In the genomic region with DNA sequence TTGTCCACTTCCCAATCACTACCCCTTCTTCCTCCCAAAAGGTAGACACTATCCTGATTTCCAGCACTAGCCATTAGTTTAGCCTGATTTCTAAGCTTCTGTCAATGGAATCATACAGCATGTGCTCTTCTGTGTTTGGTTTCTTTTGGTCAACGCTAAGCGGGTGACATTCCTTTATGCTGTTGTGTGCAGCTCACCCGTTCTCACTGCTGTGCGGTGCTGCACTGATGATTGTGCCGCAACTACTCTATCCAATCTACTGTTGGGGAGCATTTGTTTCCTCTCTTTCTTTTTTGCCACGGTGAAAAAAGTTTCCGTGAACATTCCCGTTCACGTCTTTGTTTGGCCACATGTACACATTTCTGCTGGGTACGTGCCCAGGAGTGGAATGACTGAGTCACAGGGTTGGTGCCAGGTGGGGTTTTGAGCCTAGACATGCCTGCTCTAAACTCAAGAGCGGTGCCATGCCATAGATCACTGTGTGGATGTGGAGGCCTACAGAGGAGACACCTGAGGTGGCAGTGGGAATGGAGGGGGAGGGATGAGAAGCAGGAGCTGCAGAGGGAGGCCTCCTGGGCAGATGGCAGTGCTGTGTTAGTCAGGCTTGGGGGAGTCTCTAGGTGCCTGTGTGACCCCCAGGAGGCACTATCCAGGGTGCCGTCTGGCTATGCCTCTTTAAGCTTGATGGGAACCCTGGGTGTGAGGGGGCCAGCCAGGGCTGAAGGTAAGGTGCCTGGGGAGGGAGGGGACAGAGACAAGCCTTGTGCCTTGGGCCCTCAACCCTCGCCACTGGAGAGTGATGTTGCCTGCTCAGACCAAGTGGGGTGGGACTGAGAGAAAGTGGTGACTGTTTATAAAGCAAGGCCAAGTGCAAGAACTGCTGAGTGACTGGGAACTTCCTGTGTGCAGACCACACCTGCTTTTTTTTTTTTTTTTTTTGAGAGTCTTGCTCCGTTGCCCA, we compare ENCODE assay signal across 10 cellular contexts. TPM values are rescaled to one million over a fixed set of nuclear protein-coding genes. Genes with fewer than 3 reads are reported as not detected.
DNase-seq lines count a peak whose midpoint lies in the region; ATAC-seq, FAIRE-seq and TF ChIP-seq lines count a peak whose summit lies in the region.
"Had no signal": no experiment of that assay in that cellular context is flagged by ENCODE, and none has a peak within 500 bp of the region (broad histone marks: within the 10 kb centered on the region; RNA-seq: fewer than 3 reads in every experiment).

No MANE protein-coding gene starts in this region.

- CTCF ChIA-PET in activated CD8-positive, alpha-beta memory T cell treated with anti-CD3 and anti-CD28 coated beads, Interleukin-2, amount 10 ng/mL, durations not matched to agents 7 days and 5 days (lab: Charles Lee) = interaction anchor here (1.5 kb wide), 1 partner anchor 100 kb away, joined by 4 read pairs; no protein-coding TSS in a partner anchor
- CTCF ChIA-PET in GM12878 (lab: Yijun Ruan, JAX) = interaction anchor here (0.6 kb wide), 1 partner anchor 80 kb away, joined by 3 read pairs; no protein-coding TSS in a partner anchor

- FAIRE-seq in GM12878 (lab: Jason Lieb, UNC) = no peak

- no peaks in the 10 kb centered on the region for H3K27me3 ChIP-seq in GM12878 (replicated peaks in 1 of 2; ENCODE audit: control insufficient read depth in 2 of 2, insufficient read depth in 2 of 2, low read length in 1 of 2)
- H3K27me3 ChIP-seq in smooth muscle cell (ENCODE audit: low read depth) = no peaks in the 10 kb centered on the region

- no TSS peak for BruUV-seq in GM12878 (replicated peaks; lab: Mats Ljungman, UMichigan)

- H3K36me3 ChIP-seq in GM12878 (ENCODE audit: control insufficient read depth in 2 of 2, insufficient read depth in 2 of 2, low read length in 1 of 2) (no peaks in the 10 kb centered on the region), smooth muscle cell (ENCODE audit: low read depth) (no peaks in the 10 kb centered on the region)

- TF ChIP-seq RAD21 in GM12878 (IDR thresholded peaks at IDR 0.05; ENCODE audit: insufficient read depth, low read depth, low read length) = no peak

- H3K27ac ChIP-seq in GM12878 (ENCODE audit: control insufficient read depth, insufficient read depth) (no peak overlapping the region), smooth muscle cell (ENCODE audit: low read depth) (peak overlapping the region; percentile 37)
- H3K27ac ChIP-seq: parathyroid adenoma had no signal

- H3K4me3 ChIP-seq in GM12878 (no peak overlapping the region), smooth muscle cell (no peak overlapping the region)

- H3K4me2 ChIP-seq in GM12878 (ENCODE audit: control insufficient read depth, insufficient read depth) = 0 out of 2 replicates have a peak overlapping the region, but pooled peaks have one; percentile 41
- H3K4me2 ChIP-seq in smooth muscle cell = peak overlapping the region; percentile 28

- peaks cover 32% of the 10 kb centered on the region for H3K27me3 Mint-ChIP-seq in activated CD8-positive, alpha-beta memory T cell treated with anti-CD3 and anti-CD28 coated beads, Interleukin-2, amount 10 ng/mL, durations not matched to agents 7 days and 5 days

- H3K4me1 Mint-ChIP-seq in activated CD8-positive, alpha-beta memory T cell treated with anti-CD3 and anti-CD28 coated beads, Interleukin-2, amount 10 ng/mL, durations not matched to agents 7 days and 5 days = peaks cover 8% of the 10 kb centered on the region

- intact Hi-C loops in GM12878 (cut with micrococcal nuclease; ENCODE audit: unreplicated experiment) = no loop called here

- 79% methylated on average over 13 of the region's 14 CpGs for WGBS in GM12878 (ENCODE audit: insufficient coverage, insufficient replicate concordance, low lambda C conversion rate, missing lambda C conversion rate)
- 90% methylated on average over 14 of the region's 14 CpGs for WGBS in smooth muscle cell (ENCODE audit: low lambda C conversion rate)

- peaks cover 8% of the 10 kb centered on the region for H3F3A ChIP-seq in smooth muscle cell (ENCODE audit: low read depth)

- no peaks in the 10 kb centered on the region for H3K36me3 Mint-ChIP-seq in activated CD8-positive, alpha-beta memory T cell treated with anti-CD3 and anti-CD28 coated beads, Interleukin-2, amount 10 ng/mL, durations not matched to agents 7 days and 5 days

- DNase-seq in activated CD8-positive, alpha-beta memory T cell treated with anti-CD3 and anti-CD28 coated beads, Interleukin-2, amount 10 ng/mL, durations not matched to agents 7 days and 5 days = no peak
- DNase-seq in activated CD8-positive, alpha-beta memory T cell treated with anti-CD3 and anti-CD28 coated beads for 24 hours = no peak
- DNase-seq in GM12878 (ENCODE audit: low read depth, low spot score) (no peak), smooth muscle cell (lab: John Stamatoyannopoulos, UW; ENCODE audit: unreplicated experiment) (no peak), RKO (ENCODE audit: low spot score) (no peak), NCI-H1105 treated with DMSO at 0.1 percent for 48 hours (lab: John Stamatoyannopoulos, UW) (no peak)
- DNase-seq: NCI-H2107 had no signal

- no peak overlapping the region for H3K9ac ChIP-seq in GM12878 (ENCODE audit: control insufficient read depth, insufficient read depth, low read length)
- peak overlapping the region; percentile 3 for H3K9ac ChIP-seq in smooth muscle cell (ENCODE audit: low read depth)
- H3K9ac ChIP-seq: parathyroid adenoma had no signal

- H2AFZ ChIP-seq in GM12878 (ENCODE audit: control insufficient read depth, low read depth, low read length) (peak overlapping the region; percentile 48), smooth muscle cell (ENCODE audit: low read depth) (no peak overlapping the region)
- H2AFZ ChIP-seq: parathyroid adenoma had no signal

- H3K4me1 ChIP-seq in GM12878 (ENCODE audit: control insufficient read depth, insufficient read depth, low read length) (peaks cover 19% of the 10 kb centered on the region), smooth muscle cell (ENCODE audit: low read depth) (peaks cover 25% of the 10 kb centered on the region)
- H3K4me1 ChIP-seq: parathyroid adenoma had no signal

- H3K27ac Mint-ChIP-seq in activated CD8-positive, alpha-beta memory T cell treated with anti-CD3 and anti-CD28 coated beads, Interleukin-2, amount 10 ng/mL, durations not matched to agents 7 days and 5 days = peak overlapping the region; percentile 12

- POLR2A ChIA-PET in GM12878 (lab: Charles Lee) = interaction anchor here (0.9 to 1.4 kb wide), 2 partner anchors 10 to 75 kb away, joined by 3 read pairs; no protein-coding TSS in a partner anchor

- H4K20me1 ChIP-seq in GM12878 (ENCODE audit: control insufficient read depth, insufficient read depth) (no peaks in the 10 kb centered on the region), smooth muscle cell (ENCODE audit: low read depth) (no peaks in the 10 kb centered on the region)

- peak; percentile 74 for ATAC-seq in activated CD8-positive, alpha-beta memory T cell treated with anti-CD3 and anti-CD28 coated beads, Interleukin-2, amount 10 ng/mL, durations not matched to agents 7 days and 5 days
- ATAC-seq in HG03378 (IDR thresholded peaks at IDR 0.05; ENCODE audit: unreplicated experiment) (peak; percentile 73), GM12878 (peak; percentile 78), GM21825 (IDR thresholded peaks at IDR 0.05; ENCODE audit: unreplicated experiment) (no peak)

- RAD21 ChIA-PET in GM12878 (lab: Charles Lee; ENCODE audit: unreplicated experiment) = no interaction called here

- no peak overlapping the region for H3K4me3 Mint-ChIP-seq in activated CD8-positive, alpha-beta memory T cell treated with anti-CD3 and anti-CD28 coated beads, Interleukin-2, amount 10 ng/mL, durations not matched to agents 7 days and 5 days

- H3K9me3 ChIP-seq in GM12878 (replicated peaks; ENCODE audit: control insufficient read depth, insufficient read depth, low read length) = no peaks in the 10 kb centered on the region; the same call in 2 of the 3 replicates
- no peaks in the 10 kb centered on the region for H3K9me3 ChIP-seq in smooth muscle cell (replicated peaks; ENCODE audit: low read depth)

- TF ChIP-seq CTCF in GM12878 (IDR thresholded peaks at IDR 0.05 in 2 of 3, conservative IDR thresholded peaks at IDR 0.05 in 1 of 3; ENCODE audit: control insufficient read depth in 2 of 3, extremely low read depth in 1 of 3, insufficient read depth in 1 of 3, low read depth in 3 of 3, low read length in 3 of 3) = no peak
- TF ChIP-seq CTCF in smooth muscle cell (IDR thresholded peaks at IDR 0.05; ENCODE audit: borderline replicate concordance, insufficient read depth, poor library complexity, severe bottlenecking) = no peak

- SMC1A ChIA-PET in GM12878 (lab: Charles Lee; ENCODE audit: uncharacterized antibody, unreplicated experiment) = interaction anchor here (1.4 to 2.1 kb wide), 3 partner anchors 8 to 46 kb away, joined by 3 to 10 read pairs (median 4); no protein-coding TSS in a partner anchor

- no peak for TF ChIP-seq EP300 in GM12878 (IDR thresholded peaks at IDR 0.05; ENCODE audit: borderline replicate concordance in 1 of 2, control insufficient read depth in 1 of 2, low read depth in 2 of 2, low read length in 2 of 2)

- no peaks in the 10 kb centered on the region for H3K79me2 ChIP-seq in GM12878 (ENCODE audit: control insufficient read depth, insufficient read depth, low read length)
- H3K79me2 ChIP-seq in smooth muscle cell (ENCODE audit: low read depth) = no peaks in the 10 kb centered on the region
- H3K79me2 ChIP-seq: parathyroid adenoma had no signal

- in situ Hi-C loops in GM12878 (cut with MboI) = no loop called here

- H3K9me3 Mint-ChIP-seq in activated CD8-positive, alpha-beta memory T cell treated with anti-CD3 and anti-CD28 coated beads, Interleukin-2, amount 10 ng/mL, durations not matched to agents 7 days and 5 days (ENCODE audit: low read depth) = no peaks in the 10 kb centered on the region

- TF ChIP-seq POLR2A in GM12878 (IDR thresholded peaks at IDR 0.05; ENCODE audit: low read depth, low read length) = peak; percentile 53; the same call in 1 of the 2 replicates

RNA-seq across cellular contexts. Expression of gene ANKRD33B, which starts 11.4 kb away (rescaled TPM):
- total RNA-seq in activated CD8-positive, alpha-beta memory T cell treated with anti-CD3 and anti-CD28 coated beads, Interleukin-2, amount 10 ng/mL, durations not matched to agents 7 days and 5 days = 10 to 100 TPM in 1 of 2 experiments, 1 to 10 TPM in 1; 6.8 to 13.8 TPM
- 51.1 and 53.7 TPM in 2 replicates for total RNA-seq in GM12878 (2013; cell fraction: nucleolus; rRNA removed)
- total RNA-seq in GM12878 (2014; rRNA removed) (17.0 and 18.6 TPM in 2 replicates), GM12878 (2014; rRNA removed; fragmentation: Illumina TruSeq; extraction: Trizol) (20.3 and 20.4 TPM in 2 replicates), GM12878 (2021) (58.4 and 61.6 TPM in 2 replicates), smooth muscle cell (2.2 TPM in 2 replicates)
- 12.2 TPM for polyA plus RNA-seq in GM12878 (2011; ENCODE audit: low read depth)
- polyA plus RNA-seq in GM12878 (2011; rRNA removed) (11.0 and 12.7 TPM in 2 replicates), GM12878 (2014; fragmentation: Illumina TruSeq; extraction: Trizol) (22.7 and 27.0 TPM in 2 replicates), GM12878 (2014; fragmentation: Nextera tagmentation; extraction: Ambion mirVana) (1 to 10 TPM; 5.9 to 6.1 TPM), GM12878 (2014; rRNA removed) (19.6 and 20.7 TPM in 2 replicates), GM12878 (2016; fragmentation: Nextera tagmentation; extraction: Ambion mirVana) (1 to 10 TPM; 4.9 to 9.5 TPM), smooth muscle cell (1.1 and 1.2 TPM in 2 replicates)
- polyA plus RNA-seq in GM12878 (2011; cell fraction: cytosol; rRNA removed) = 16.9 and 17.7 TPM in 2 replicates
- 24.0 and 29.2 TPM in 2 replicates for polyA plus RNA-seq in GM12878 (2011; cell fraction: nucleus; rRNA removed)
- 19.6 TPM in 2 replicates for polyA plus RNA-seq in GM12878 (2012)
- 42.2 and 53.6 TPM in 2 replicates for polyA minus RNA-seq in GM12878 (2011; rRNA and poly(A)+ RNA removed)
- 28.3 and 29.6 TPM in 2 replicates for polyA minus RNA-seq in GM12878 (2011; cell fraction: cytosol; rRNA and poly(A)+ RNA removed)
- 13.7 and 27.7 TPM in 2 replicates for polyA minus RNA-seq in GM12878 (2011; cell fraction: nucleus; rRNA and poly(A)+ RNA removed)
